In the genomic region with DNA sequence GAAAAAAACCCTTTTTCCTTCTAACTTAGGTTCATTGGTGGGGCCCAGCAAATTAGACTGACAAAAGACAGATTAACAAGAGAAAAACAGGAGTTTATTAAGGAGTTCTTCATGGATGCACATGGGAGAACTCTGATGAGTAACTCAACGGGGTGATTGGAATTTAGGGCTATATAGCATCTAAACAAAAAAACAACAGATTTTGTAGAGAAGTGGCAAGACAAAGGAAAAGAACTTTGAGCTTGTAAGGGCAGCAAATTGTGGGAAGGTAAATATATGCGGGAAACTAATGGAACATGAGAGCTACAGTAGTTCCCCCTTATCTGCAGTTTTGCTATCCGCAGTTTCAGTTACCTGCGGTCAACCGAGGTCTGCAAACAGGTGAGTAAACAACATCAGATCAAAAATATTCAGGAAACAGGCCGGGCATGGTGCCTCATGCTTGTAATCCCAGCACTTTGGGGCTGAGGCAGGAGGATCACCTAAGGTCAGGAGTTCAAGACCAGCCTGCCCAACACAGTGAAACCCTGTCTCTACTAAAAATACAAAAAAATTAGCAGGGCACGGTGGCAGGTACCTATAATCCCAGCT, we compare ENCODE assay signal across 25 cellular contexts.
"Had no signal": no experiment of that assay in that cellular context is flagged by ENCODE, and none has a peak within 500 bp of the region (broad histone marks: within the 10 kb centered on the region; RNA-seq: fewer than 3 reads in every experiment).

No MANE protein-coding gene starts in this region.

- H3K27ac ChIP-seq: PC-9 had no signal

- DNase-seq: activated B cell treated with CpG ODN at 0.5 μM for 24 hours; activated CD4-positive, alpha-beta memory T cell treated with anti-CD3 and anti-CD28 coated beads for 36 hours; activated CD4-positive, alpha-beta T cell treated with anti-CD3 and anti-CD28 coated beads for 1 hour; activated CD4-positive, alpha-beta T cell treated with anti-CD3 and anti-CD28 coated beads, Interleukin-2, amount 10 ng/mL, durations not matched to agents 24 days and 14 days; activated CD8-positive, alpha-beta memory T cell treated with anti-CD3 and anti-CD28 coated beads for 24 hours; activated effector memory CD4-positive, alpha-beta T cell treated with anti-CD3 and anti-CD28 coated beads, Interleukin-2, amount 50 U/mL, for 16 hours; activated naive CD4-positive, alpha-beta T cell treated with Interleukin-2 at 50 U/mL for 16 hours; activated naive CD8-positive, alpha-beta T cell treated with anti-CD3 and anti-CD28 coated beads, Interleukin-2, amount 50 U/mL, for 24 hours; activated T-cell treated with anti-CD3 and anti-CD28 coated beads, Interleukin-2, amount 50 U/mL, for 4 hours; amniotic stem cell; Karpas-422; MM.1S; NCI-H1105; NCI-H1436; NCI-H187 treated with DMSO at 0.1 percent for 48 hours; NCI-H2171 treated with DMSO at 0.1 percent for 48 hours; NCI-H510A treated with DMSO at 0.1 percent for 48 hours; NCI-H69; PC-9; SHP77 treated with DMSO at 0.1 percent for 48 hours; T-helper 17 cell; T-helper 9 cell had no signal

- H3K4me1 Mint-ChIP-seq: activated B cell treated with CpG ODN at 0.5 μM for 24 hours; activated CD4-positive, alpha-beta T cell treated with anti-CD3 and anti-CD28 coated beads, Interleukin-2, amount 10 ng/mL, durations not matched to agents 24 days and 14 days; activated naive CD8-positive, alpha-beta T cell treated with anti-CD3 and anti-CD28 coated beads, Interleukin-2, amount 50 U/mL, for 24 hours; central memory CD8-positive, alpha-beta T cell; T-helper 17 cell had no signal

- ATAC-seq: activated naive CD4-positive, alpha-beta T cell treated with anti-CD3 and anti-CD28 coated beads, Interleukin-2, amount 50 U/mL, for 72 hours; activated naive CD8-positive, alpha-beta T cell treated with anti-CD3 and anti-CD28 coated beads, Interleukin-2, amount 50 U/mL, for 24 hours; activated T-cell treated with anti-CD3 and anti-CD28 coated beads, Interleukin-2, amount 50 U/mL, for 4 hours; T-helper 17 cell had no signal

- H3K36me3 Mint-ChIP-seq: activated CD4-positive, alpha-beta memory T cell treated with anti-CD3 and anti-CD28 coated beads for 36 hours had no signal

- H3K4me3 Mint-ChIP-seq: activated B cell treated with CpG ODN at 0.5 μM for 24 hours; activated CD4-positive, alpha-beta memory T cell treated with anti-CD3 and anti-CD28 coated beads for 36 hours; activated CD4-positive, alpha-beta T cell treated with anti-CD3 and anti-CD28 coated beads, Interleukin-2, amount 10 ng/mL, durations not matched to agents 24 days and 14 days; activated naive CD8-positive, alpha-beta T cell treated with anti-CD3 and anti-CD28 coated beads, Interleukin-2, amount 50 U/mL, for 24 hours; activated T-cell treated with anti-CD3 and anti-CD28 coated beads, Interleukin-2, amount 50 U/mL, for 4 hours; brain; central memory CD8-positive, alpha-beta T cell; T-helper 17 cell had no signal

- H2AFZ ChIP-seq: PC-9 had no signal

- H3K27me3 Mint-ChIP-seq: activated B cell treated with CpG ODN at 0.5 μM for 24 hours; activated CD4-positive, alpha-beta memory T cell treated with anti-CD3 and anti-CD28 coated beads for 36 hours; activated CD4-positive, alpha-beta T cell treated with anti-CD3 and anti-CD28 coated beads, Interleukin-2, amount 10 ng/mL, durations not matched to agents 24 days and 14 days; activated naive CD8-positive, alpha-beta T cell treated with anti-CD3 and anti-CD28 coated beads, Interleukin-2, amount 50 U/mL, for 24 hours; brain; central memory CD8-positive, alpha-beta T cell; T-helper 17 cell had no signal

- H3K27ac Mint-ChIP-seq: activated B cell treated with CpG ODN at 0.5 μM for 24 hours; activated CD4-positive, alpha-beta memory T cell treated with anti-CD3 and anti-CD28 coated beads for 36 hours; activated CD4-positive, alpha-beta T cell treated with anti-CD3 and anti-CD28 coated beads, Interleukin-2, amount 10 ng/mL, durations not matched to agents 24 days and 14 days; activated naive CD4-positive, alpha-beta T cell treated with anti-CD3 and anti-CD28 coated beads, Interleukin-2, amount 50 U/mL, for 72 hours; activated naive CD8-positive, alpha-beta T cell treated with anti-CD3 and anti-CD28 coated beads, Interleukin-2, amount 50 U/mL, for 24 hours; brain; T-helper 17 cell had no signal

- H3K9me3 Mint-ChIP-seq: activated CD4-positive, alpha-beta T cell treated with anti-CD3 and anti-CD28 coated beads, Interleukin-2, amount 10 ng/mL, durations not matched to agents 24 days and 14 days; activated naive CD8-positive, alpha-beta T cell treated with anti-CD3 and anti-CD28 coated beads, Interleukin-2, amount 50 U/mL, for 24 hours; activated T-cell treated with anti-CD3 and anti-CD28 coated beads, Interleukin-2, amount 50 U/mL, for 4 hours had no signal

- H3K4me2 ChIP-seq: PC-9 had no signal

- H3K4me3 ChIP-seq: PC-9 had no signal
